In genomic region chr17:19361975-19362292, GRCh38 we compare ENCODE assay signal across 1 cellular context.
TF ChIP-seq lines count a peak whose summit lies in the region.

No MANE protein-coding gene starts in this region.

TF ChIP-seq in GM23338, 12 proteins besides CTCF, POLR2A, EP300 and RAD21 (continued from another document):
- TF ChIP-seq ZNF462 (CRISPR knock-in tag; IDR thresholded peaks at IDR 0.05) (no peak), NANOG (IDR thresholded peaks at IDR 0.05; ENCODE audit: borderline replicate concordance) (no peak)
TF ChIP-seq in GM23338: peak in this region for 0.
